Comparison of ENCODE assay signal across 8 cellular contexts in the genomic region with DNA sequence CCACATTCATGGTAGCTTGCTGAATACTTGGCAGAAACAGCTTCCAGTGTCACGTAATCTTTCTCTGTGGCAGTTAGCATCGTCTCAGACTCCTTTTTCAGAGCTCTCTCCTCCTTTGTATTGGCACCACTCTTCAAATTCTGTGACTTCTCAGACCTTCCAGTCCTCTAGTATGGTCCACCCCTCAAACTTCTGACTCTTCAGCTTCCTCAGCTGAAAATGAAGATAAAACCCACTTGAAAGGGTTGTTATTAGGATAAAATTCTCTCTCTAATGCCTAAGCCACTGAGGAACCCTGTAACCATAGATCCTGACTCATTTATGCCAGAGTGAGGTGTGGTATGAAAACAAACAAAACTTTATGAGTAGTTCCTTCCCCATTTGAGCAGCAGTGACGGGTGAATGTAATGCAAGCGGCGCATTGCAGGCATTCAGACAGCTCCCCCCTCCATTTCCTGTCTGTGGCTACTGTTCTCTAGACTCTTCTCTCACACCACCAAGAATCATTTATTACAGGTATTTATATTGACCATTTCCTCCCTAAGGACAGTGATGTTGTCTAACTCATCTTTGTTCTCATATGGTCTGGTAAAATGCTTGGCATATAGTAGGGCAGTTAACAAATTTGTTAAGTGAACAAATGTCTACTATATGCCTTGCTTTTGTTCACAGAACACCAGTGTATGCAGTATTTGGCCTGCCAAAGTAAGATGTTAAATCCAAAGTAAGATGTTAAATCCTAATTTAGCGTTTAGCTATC. TPM values are rescaled to one million over a fixed set of nuclear protein-coding genes. Genes with fewer than 3 reads are reported as not detected.
A peak's percentile ranks its signal among the peaks of the same experiment; 100 is the strongest.
DNase-seq lines count a peak whose midpoint lies in the region; ATAC-seq, FAIRE-seq and TF ChIP-seq lines count a peak whose summit lies in the region.

No MANE protein-coding gene starts in this region.

- intact Hi-C loops in mucosa of descending colon (cut with DNase I, micrococcal nuclease) (no loop called here), uterus (cut with DNase I; ENCODE audit: low total_unique reads) (no loop called here)

- H3K79me2 ChIP-seq in DOHH2 (ENCODE audit: control insufficient read depth, low read length): peaks cover 52% of the 10 kb centered on the region

- TF ChIP-seq CTCF in DOHH2 (IDR thresholded peaks at IDR 0.05; ENCODE audit: low read depth, low read length, poor library complexity, severe bottlenecking) (no peak), mucosa of descending colon (IDR thresholded peaks at IDR 0.05) (no peak), uterus (IDR thresholded peaks at IDR 0.05) (no peak)

- H3K4me1 ChIP-seq in DOHH2 (ENCODE audit: control insufficient read depth, low read length) (peaks cover 21% of the 10 kb centered on the region), HUES64 (ENCODE audit: insufficient read depth, low read length) (peaks cover 41% of the 10 kb centered on the region), mucosa of descending colon (ENCODE audit: low read depth) (peaks cover 19% of the 10 kb centered on the region), uterus (no peaks in the 10 kb centered on the region)

- H3F3A ChIP-seq in DOHH2 (ENCODE audit: control insufficient read depth, insufficient read depth): no peaks in the 10 kb centered on the region

- H3K4me3 ChIP-seq in DOHH2 (ENCODE audit: low read length) (peak overlapping the region; percentile 48), HUES64 (ENCODE audit: low read length) (no peak overlapping the region), mucosa of descending colon (no peak overlapping the region), uterus (no peak overlapping the region)

- no peak overlapping the region for H3K9ac ChIP-seq in HUES64 (ENCODE audit: low read depth, low read length)

- H3K27ac ChIP-seq in DOHH2 (ENCODE audit: low read depth, low read length) (peak overlapping the region; percentile 41), HUES64 (ENCODE audit: low read depth, low read length) (peak overlapping the region; percentile 50), uterus (peak overlapping the region in 1 of 2 donors; percentile 52)

- FAIRE-seq in colon (lab: Jason Lieb, UNC): peak; percentile 66

- H3K9me2 ChIP-seq in DOHH2 (replicated peaks; ENCODE audit: control insufficient read depth, low read length): no peaks in the 10 kb centered on the region

- ATAC-seq in GM21619 (IDR thresholded peaks at IDR 0.05; ENCODE audit: unreplicated experiment): peak; percentile 98
- peak; percentile 96 for ATAC-seq in mucosa of descending colon

- no peak for TF ChIP-seq POLR2A in uterus (IDR thresholded peaks at IDR 0.05)

- peaks cover 4% of the 10 kb centered on the region; the same call in 1 of the 2 replicates for H4K20me1 ChIP-seq in DOHH2 (ENCODE audit: control insufficient read depth, insufficient read depth, low read depth, low read length)

- no peaks in the 10 kb centered on the region for H3K27me3 ChIP-seq in DOHH2 (ENCODE audit: control insufficient read depth, low read length)
- no peaks in the 10 kb centered on the region for H3K27me3 ChIP-seq in HUES64 (ENCODE audit: insufficient read depth, low read length)
- H3K27me3 ChIP-seq in uterus: no peaks in the 10 kb centered on the region

- H3K9me3 ChIP-seq in DOHH2 (ENCODE audit: control insufficient read depth, insufficient read depth, low read length): no peaks in the 10 kb centered on the region
- no peaks in the 10 kb centered on the region for H3K9me3 ChIP-seq in HUES64 (ENCODE audit: insufficient read depth, low read depth, low read length)
- H3K9me3 ChIP-seq in mucosa of descending colon: no peaks in the 10 kb centered on the region
- H3K9me3 ChIP-seq in uterus: no peaks in the 10 kb centered on the region

- peak overlapping the region; percentile 68 for H3K4me2 ChIP-seq in DOHH2 (ENCODE audit: low read length)

- WGBS in HUES64: 69% methylated on average over 6 of the region's 6 CpGs

- DNase-seq in activated CD4-positive, CD25-positive, alpha-beta regulatory T cell (lab: John Stamatoyannopoulos, UW): peak; percentile 10 to 36 (median 16)
- peak; percentile 54 to 72 (median 67) for DNase-seq in mucosa of descending colon
- peak; percentile 15 to 25 for DNase-seq in stimulated activated CD8-positive, alpha-beta memory T cell treated with anti-CD3 and anti-CD28 coated beads, Interleukin-7, amount 100 ng/mL, for 1 hour (ENCODE audit: low read depth in 2 of 2)
- no peak for DNase-seq in uterus

- no peaks in the 10 kb centered on the region for H3K36me3 ChIP-seq in DOHH2 (ENCODE audit: control insufficient read depth, low read length)
- H3K36me3 ChIP-seq in HUES64 (ENCODE audit: insufficient read depth, low read length): no peaks in the 10 kb centered on the region
- H3K36me3 ChIP-seq in mucosa of descending colon (ENCODE audit: low read depth): no peaks in the 10 kb centered on the region
- no peaks in the 10 kb centered on the region for H3K36me3 ChIP-seq in uterus

RNA-seq across cellular contexts. Expression of a gene that starts 35.3 kb away (rescaled TPM):
- 56.1 TPM for polyA plus RNA-seq in HUES64 (2013, experiment 1 of 2)
- polyA plus RNA-seq in HUES64 (2013, experiment 2 of 2): 59.6 TPM
- total RNA-seq in mucosa of descending colon (100 to 1,000 TPM in 2 of 3 donors, 10 to 100 TPM in 1; 82.7 to 118 (median 109) TPM), uterus (10 to 100 TPM; 13.6 to 98.2 (median 33.3) TPM)

Comparison
In these comparisons a context has a peak if more than half of its experiments do, and no peak if none do; other contexts are left out.
1. DNase-seq: peak in activated CD4-positive, CD25-positive, alpha-beta regulatory T cell (4 of 4), mucosa of descending colon (3 of 3) and stimulated activated CD8-positive, alpha-beta memory T cell treated with anti-CD3 and anti-CD28 coated beads, Interleukin-7, amount 100 ng/mL, for 1 hour (2 of 2); none in uterus (0 of 2).